18 cellular contexts compared by ENCODE assay signal in the genomic region with DNA sequence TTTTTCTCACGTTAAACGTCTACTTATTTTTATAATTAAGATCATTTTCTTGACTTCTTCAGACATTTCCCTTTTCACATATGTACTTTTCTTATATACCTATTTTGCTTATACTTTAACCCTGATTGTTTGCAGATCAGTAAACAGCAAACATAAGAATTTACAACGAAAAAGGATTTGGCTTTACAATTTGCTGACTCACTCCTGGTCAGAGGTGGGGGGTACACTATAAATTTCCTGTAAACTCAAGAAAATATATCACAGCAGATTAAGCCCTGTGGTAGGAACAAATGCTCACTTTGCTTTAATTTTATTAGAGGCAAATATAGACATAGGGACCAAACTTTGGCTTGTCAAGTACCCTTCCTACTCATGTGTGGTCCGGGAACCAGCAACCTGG.
DNase-seq lines count a peak whose midpoint lies in the region; ATAC-seq and TF ChIP-seq lines count a peak whose summit lies in the region.
"Had no signal": no experiment of that assay in that cellular context is flagged by ENCODE, and none has a peak within 500 bp of the region (broad histone marks: within the 10 kb centered on the region; RNA-seq: fewer than 3 reads in every experiment).

No MANE protein-coding gene starts in this region.

- H3K4me1 ChIP-seq in H9 (ENCODE audit: insufficient read depth, low read length): peaks cover 13% of the 10 kb centered on the region

- peaks cover 0 to 20% (median 20%) of the 10 kb centered on the region in 3 experiments; a peak in 5 of 7 replicates for H3K36me3 Mint-ChIP-seq in H9 (ENCODE audit: insufficient read depth in 1 of 3, low read depth in 3 of 3)
- peaks cover 20% of the 10 kb centered on the region for H3K36me3 Mint-ChIP-seq in natural killer cell treated with Interleukin-12 subunit alpha and Interleukin-12 subunit beta and Interleukin-15 and Interleukin-18, amount 100 ng/mL, for 72 hours

- H3K79me2 ChIP-seq in H9 (ENCODE audit: insufficient read depth, low read length): no peaks in the 10 kb centered on the region

- no peaks in the 10 kb centered on the region for H3K79me1 ChIP-seq in H9 (ENCODE audit: insufficient read depth, low read depth, low read length, poor library complexity, severe bottlenecking)

- H3K27me3 Mint-ChIP-seq in H9 (ENCODE audit: low read depth): no peaks in the 10 kb centered on the region
- H3K27me3 Mint-ChIP-seq in natural killer cell treated with Interleukin-12 subunit alpha and Interleukin-12 subunit beta and Interleukin-15 and Interleukin-18, amount 100 ng/mL, for 72 hours: no peaks in the 10 kb centered on the region

- no peaks in the 10 kb centered on the region for H3K23me2 ChIP-seq in H9 (ENCODE audit: insufficient read length, low read depth, low read length, poor library complexity, severe bottlenecking)

- TF ChIP-seq CTCF in C4-2B (conservative IDR thresholded peaks at IDR 0.05): no peak
- TF ChIP-seq CTCF in H9 (conservative IDR thresholded peaks at IDR 0.05): no peak
- TF ChIP-seq CTCF in VCaP (conservative IDR thresholded peaks at IDR 0.05): no peak

- no peaks in the 10 kb centered on the region for H3K27me3 ChIP-seq in H9 (ENCODE audit: insufficient read depth, low read length)
- H3K27me3 ChIP-seq: SJSA1 had no signal

- H3K9ac ChIP-seq in H9 (ENCODE audit: extremely low read depth, insufficient read length, low read length): no peak overlapping the region

- no peak overlapping the region for H3K4ac ChIP-seq in H9 (ENCODE audit: low read depth, low read length)

- H4K8ac ChIP-seq in H9 (replicated peaks; ENCODE audit: insufficient read length, low read depth, low read length): no peak overlapping the region

- no peak overlapping the region for H2BK5ac ChIP-seq in H9 (ENCODE audit: insufficient read length, low read length)

- H2BK20ac ChIP-seq in H9 (ENCODE audit: low read depth, low read length, poor library complexity, severe bottlenecking): no peak overlapping the region

- no peak for DNase-seq in H9
- no peak for DNase-seq in natural killer cell treated with Interleukin-12 subunit alpha and Interleukin-12 subunit beta and Interleukin-15 and Interleukin-18, amount 100 ng/mL, for 72 hours (ENCODE audit: low spot score)
- DNase-seq in dermis blood vessel endothelial cell: no peak
- DNase-seq: ACHN, DMS79, KBM-7, MV-4-11, NCI-H1417 treated with DMSO at 0.1 percent for 48 hours, NCI-H2029 treated with DMSO at 0.1 percent for 48 hours, NCI-H526, PC-9 had no signal

- no peak for ATAC-seq in natural killer cell treated with Interleukin-12 subunit alpha and Interleukin-12 subunit beta and Interleukin-15 and Interleukin-18, amount 100 ng/mL, for 72 hours
- no peak for ATAC-seq in SK-N-SH treated with all-trans-retinoic acid at 6 μM for 48 hours
- ATAC-seq in HG02623 (IDR thresholded peaks at IDR 0.05; ENCODE audit: unreplicated experiment): no peak

- no peak overlapping the region for H2BK12ac ChIP-seq in H9 (ENCODE audit: insufficient read length, low read depth, low read length)

- H3K18ac ChIP-seq in H9 (ENCODE audit: insufficient read length, low read depth, low read length): no peak overlapping the region

- H3K27ac ChIP-seq in C4-2B (peak overlapping the region; percentile 30; the same call in 1 of the 2 replicates), H9 (ENCODE audit: insufficient read length, low read depth, low read length) (no peak overlapping the region), VCaP (peak overlapping the region; percentile 60)
- H3K27ac ChIP-seq: HL-60, PC-9, RWPE1, SJSA1 had no signal

- H2BK15ac ChIP-seq in H9 (ENCODE audit: low read depth, low read length): no peak overlapping the region

- H4K91ac ChIP-seq in H9 (ENCODE audit: insufficient read length, low read depth, low read length): no peak overlapping the region

- H2BK120ac ChIP-seq in H9 (ENCODE audit: low read depth, low read length, poor library complexity, severe bottlenecking): no peak overlapping the region

- H3T11ph ChIP-seq in H9 (ENCODE audit: low read length): no peak overlapping the region

- H4K20me1 ChIP-seq in H9 (ENCODE audit: control insufficient read depth, insufficient read depth, insufficient read length): no peaks in the 10 kb centered on the region

- no peak overlapping the region for H3K4me3 Mint-ChIP-seq in H9
- no peak overlapping the region for H3K4me3 Mint-ChIP-seq in natural killer cell treated with Interleukin-12 subunit alpha and Interleukin-12 subunit beta and Interleukin-15 and Interleukin-18, amount 100 ng/mL, for 72 hours

- WGBS in H9 (ENCODE audit: extremely low coverage, insufficient read length, low lambda C conversion rate): 100% methylated on average over 1 of the region's 4 CpGs

- no peak overlapping the region for H2AFZ ChIP-seq in H9 (ENCODE audit: low read length)
- H2AFZ ChIP-seq: PC-9 had no signal

- H2AK5ac ChIP-seq in H9 (ENCODE audit: insufficient read length, low read length): no peak overlapping the region

- peak overlapping the region in 2 of 3 experiments; percentile 2 to 81; a peak in 3 of 7 replicates for H3K27ac Mint-ChIP-seq in H9
- peak overlapping the region; percentile 13 to 65 for H3K27ac Mint-ChIP-seq in natural killer cell treated with Interleukin-12 subunit alpha and Interleukin-12 subunit beta and Interleukin-15 and Interleukin-18, amount 100 ng/mL, for 72 hours

- H4K5ac ChIP-seq in H9 (ENCODE audit: insufficient read length, low read depth, low read length): no peak overlapping the region

- H3K4me1 Mint-ChIP-seq in H9: peaks cover 37% of the 10 kb centered on the region in 2 experiments
- H3K4me1 Mint-ChIP-seq in natural killer cell treated with Interleukin-12 subunit alpha and Interleukin-12 subunit beta and Interleukin-15 and Interleukin-18, amount 100 ng/mL, for 72 hours (ENCODE audit: low read depth in 2 of 2): peaks cover 38 to 39% of the 10 kb centered on the region in 2 donors

- no peak overlapping the region for H3K56ac ChIP-seq in H9 (ENCODE audit: insufficient read length, low read depth, low read length)

- H3K23ac ChIP-seq in H9 (ENCODE audit: insufficient read length, low read depth, low read length): no peak overlapping the region

- no peak overlapping the region for H3K14ac ChIP-seq in H9 (ENCODE audit: insufficient read depth, low read length)

- H3K9me3 Mint-ChIP-seq in H9: no peaks in the 10 kb centered on the region
- no peaks in the 10 kb centered on the region for H3K9me3 Mint-ChIP-seq in natural killer cell treated with Interleukin-12 subunit alpha and Interleukin-12 subunit beta and Interleukin-15 and Interleukin-18, amount 100 ng/mL, for 72 hours

- no peak overlapping the region for H3K4me2 ChIP-seq in H9 (ENCODE audit: insufficient read depth, insufficient read length, low read length)
- H3K4me2 ChIP-seq: PC-9 had no signal

- no peaks in the 10 kb centered on the region for H3K9me3 ChIP-seq in H9 (ENCODE audit: control insufficient read depth, low read depth, low read length)
- H3K9me3 ChIP-seq: SJSA1 had no signal

TF ChIP-seq in SK-N-SH treated with all-trans-retinoic acid at 6 μM for 48 hours, 23 proteins besides CTCF, POLR2A, EP300 and RAD21:
- TF ChIP-seq ESRRG (CRISPR knock-in tag; IDR thresholded peaks at IDR 0.05) (no peak), ZNF70 (CRISPR knock-in tag; IDR thresholded peaks at IDR 0.05) (no peak), ZNF565 (CRISPR knock-in tag; conservative IDR thresholded peaks at IDR 0.05; ENCODE audit: low read depth) (no peak), ISL1 (CRISPR knock-in tag; IDR thresholded peaks at IDR 0.05) (no peak), PPARA (CRISPR knock-in tag; IDR thresholded peaks at IDR 0.05; ENCODE audit: borderline replicate concordance) (no peak)
- TF ChIP-seq, protein P1, sequence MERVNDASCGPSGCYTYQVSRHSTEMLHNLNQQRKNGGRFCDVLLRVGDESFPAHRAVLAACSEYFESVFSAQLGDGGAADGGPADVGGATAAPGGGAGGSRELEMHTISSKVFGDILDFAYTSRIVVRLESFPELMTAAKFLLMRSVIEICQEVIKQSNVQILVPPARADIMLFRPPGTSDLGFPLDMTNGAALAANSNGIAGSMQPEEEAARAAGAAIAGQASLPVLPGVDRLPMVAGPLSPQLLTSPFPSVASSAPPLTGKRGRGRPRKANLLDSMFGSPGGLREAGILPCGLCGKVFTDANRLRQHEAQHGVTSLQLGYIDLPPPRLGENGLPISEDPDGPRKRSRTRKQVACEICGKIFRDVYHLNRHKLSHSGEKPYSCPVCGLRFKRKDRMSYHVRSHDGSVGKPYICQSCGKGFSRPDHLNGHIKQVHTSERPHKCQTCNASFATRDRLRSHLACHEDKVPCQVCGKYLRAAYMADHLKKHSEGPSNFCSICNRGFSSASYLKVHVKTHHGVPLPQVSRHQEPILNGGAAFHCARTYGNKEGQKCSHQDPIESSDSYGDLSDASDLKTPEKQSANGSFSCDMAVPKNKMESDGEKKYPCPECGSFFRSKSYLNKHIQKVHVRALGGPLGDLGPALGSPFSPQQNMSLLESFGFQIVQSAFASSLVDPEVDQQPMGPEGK (CRISPR knock-in tag; IDR thresholded peaks at IDR 0.05; ENCODE audit: borderline replicate concordance): no peak
